In genomic region chr2:189830510-189830909, GRCh38 we compare ENCODE assay signal across 1 cellular context.
TF ChIP-seq lines count a peak whose summit lies in the region.

No MANE protein-coding gene starts in this region.

TF ChIP-seq in GM23338, 12 proteins besides CTCF, POLR2A, EP300 and RAD21 (continued from another document):
- TF ChIP-seq ZNF462 (CRISPR knock-in tag; IDR thresholded peaks at IDR 0.05) (no peak), EZH2 (IDR thresholded peaks at IDR 0.05; ENCODE audit: low read depth, unreplicated experiment) (no peak), JUNB (IDR thresholded peaks at IDR 0.05; ENCODE audit: unreplicated experiment) (no peak), ZNF331 (CRISPR knock-in tag; IDR thresholded peaks at IDR 0.05; ENCODE audit: low read depth) (no peak), EZH2phosphoT487 (IDR thresholded peaks at IDR 0.05; ENCODE audit: unreplicated experiment) (no peak), NANOG (IDR thresholded peaks at IDR 0.05; ENCODE audit: borderline replicate concordance) (no peak), CREB1 (CRISPR knock-in tag; IDR thresholded peaks at IDR 0.05; ENCODE audit: low read depth) (no peak)
